In genomic region chr19:53898680-53899341, GRCh38 we compare ENCODE assay signal across 17 cellular contexts. TPM values are rescaled to one million over a fixed set of nuclear protein-coding genes. Genes with fewer than 3 reads are reported as not detected.
DNase-seq lines count a peak whose midpoint lies in the region; ATAC-seq and TF ChIP-seq lines count a peak whose summit lies in the region.
"Had no signal": no experiment of that assay in that cellular context is flagged by ENCODE, and none has a peak within 500 bp of the region (broad histone marks: within the 10 kb centered on the region; RNA-seq: fewer than 3 reads in every experiment).

No MANE protein-coding gene starts in this region.

- CTCF ChIA-PET in activated CD4-positive, alpha-beta T cell treated with anti-CD3 and anti-CD28 coated beads for 36 hours (lab: Charles Lee), result no interaction called here

- POLR2A ChIA-PET in activated CD4-positive, alpha-beta T cell treated with anti-CD3 and anti-CD28 coated beads for 36 hours (lab: Charles Lee), result interaction anchor here (0.6 to 0.8 kb wide), 2 partner anchors 27 to 240 kb away, joined by 3 to 4 read pairs; no protein-coding TSS in a partner anchor

- H3K27ac ChIP-seq in foreskin keratinocyte (no peak overlapping the region), testis (no peak overlapping the region)

- H3K4me1 ChIP-seq in foreskin keratinocyte, result no peaks in the 10 kb centered on the region
- no peaks in the 10 kb centered on the region for H3K4me1 ChIP-seq in testis

- peaks cover 40% of the 10 kb centered on the region for H3K27me3 Mint-ChIP-seq in activated CD4-positive, alpha-beta T cell treated with anti-CD3 and anti-CD28 coated beads for 36 hours
- peaks cover 12% of the 10 kb centered on the region for H3K27me3 Mint-ChIP-seq in activated CD4-positive, alpha-beta T cell treated with anti-CD3 and anti-CD28 coated beads, Interleukin-2, amount 10 ng/mL, durations not matched to agents 24 days and 14 days

- no peak for TF ChIP-seq POLR2A in testis (IDR thresholded peaks at IDR 0.05)
- TF ChIP-seq POLR2A in lower leg skin (IDR thresholded peaks at IDR 0.05), result no peak

- H3K27me3 ChIP-seq in foreskin keratinocyte, result no peaks in the 10 kb centered on the region
- H3K27me3 ChIP-seq in testis, result no peaks in the 10 kb centered on the region

- H3K4me3 Mint-ChIP-seq in activated CD4-positive, alpha-beta T cell treated with anti-CD3 and anti-CD28 coated beads for 36 hours, result no peak overlapping the region
- H3K4me3 Mint-ChIP-seq in activated CD4-positive, alpha-beta T cell treated with anti-CD3 and anti-CD28 coated beads, Interleukin-2, amount 10 ng/mL, durations not matched to agents 24 days and 14 days, result no peak overlapping the region
- H3K4me3 Mint-ChIP-seq: CD8-positive, alpha-beta memory T cell; neural crest cell had no signal

- peak; percentile 41 for DNase-seq in activated CD4-positive, alpha-beta T cell treated with anti-CD3 and anti-CD28 coated beads for 36 hours
- DNase-seq in activated CD4-positive, alpha-beta T cell treated with anti-CD3 and anti-CD28 coated beads, Interleukin-2, amount 10 ng/mL, durations not matched to agents 24 days and 14 days, result no peak
- DNase-seq in RKO (ENCODE audit: low spot score), result peak; percentile 32
- no peak for DNase-seq in foreskin keratinocyte
- peak; percentile 77 for DNase-seq in testis
- DNase-seq in KG1 (lab: John Stamatoyannopoulos, UW), result no peak
- DNase-seq in lower leg skin (ENCODE audit: low spot score in 2 of 2), result no peak
- DNase-seq: activated T-cell treated with anti-CD3 and anti-CD28 coated beads for 4 hours; CD8-positive, alpha-beta memory T cell; effector memory CD4-positive, alpha-beta T cell; mesenchymal stem cell; NCI-H1105 treated with DMSO at 0.1 percent for 48 hours; NCI-H226; OCI-M1 had no signal

- no peaks in the 10 kb centered on the region for H3K36me3 Mint-ChIP-seq in activated CD4-positive, alpha-beta T cell treated with anti-CD3 and anti-CD28 coated beads for 36 hours (ENCODE audit: low read depth)
- no peaks in the 10 kb centered on the region for H3K36me3 Mint-ChIP-seq in activated CD4-positive, alpha-beta T cell treated with anti-CD3 and anti-CD28 coated beads, Interleukin-2, amount 10 ng/mL, durations not matched to agents 24 days and 14 days (ENCODE audit: low read depth)
- H3K36me3 Mint-ChIP-seq: CD8-positive, alpha-beta memory T cell had no signal

- intact Hi-C loops in activated CD4-positive, alpha-beta T cell treated with anti-CD3 and anti-CD28 coated beads for 36 hours (cut with DNase I, micrococcal nuclease), result loop anchor here in 1 of 2 experiments (1.0 kb wide), 1 partner anchor 9 kb away; no protein-coding TSS in a partner anchor
- intact Hi-C loops in activated CD4-positive, alpha-beta T cell treated with anti-CD3 and anti-CD28 coated beads, Interleukin-2, amount 10 ng/mL, durations not matched to agents 24 days and 14 days (cut with micrococcal nuclease), result no loop called here
- intact Hi-C loops in testis (cut with DNase I; ENCODE audit: low total_unique reads) (no loop called here), lower leg skin (cut with DNase I; ENCODE audit: low total_unique reads) (no loop called here)

- H3K9me3 Mint-ChIP-seq in activated CD4-positive, alpha-beta T cell treated with anti-CD3 and anti-CD28 coated beads for 36 hours (ENCODE audit: low read depth), result no peaks in the 10 kb centered on the region
- no peaks in the 10 kb centered on the region for H3K9me3 Mint-ChIP-seq in activated CD4-positive, alpha-beta T cell treated with anti-CD3 and anti-CD28 coated beads, Interleukin-2, amount 10 ng/mL, durations not matched to agents 24 days and 14 days
- H3K9me3 Mint-ChIP-seq: activated naive CD4-positive, alpha-beta T cell treated with anti-CD3 and anti-CD28 coated beads, Interleukin-2, amount 50 U/mL, for 72 hours; neural crest cell had no signal

- WGBS in testis, 2 donors, result 1% methylated on average over 26 to 27 of the region's 40 CpGs
- 11 to 13% methylated on average over 31 to 34 of the region's 40 CpGs for WGBS in lower leg skin, 2 donors

- H3K36me3 ChIP-seq in testis (ENCODE audit: low read depth, missing control alignments), result no peaks in the 10 kb centered on the region

- no peaks in the 10 kb centered on the region for H3K9me3 ChIP-seq in testis

- TF ChIP-seq CTCF in foreskin keratinocyte (conservative IDR thresholded peaks at IDR 0.05) (no peak), testis (IDR thresholded peaks at IDR 0.05) (no peak), lower leg skin (IDR thresholded peaks at IDR 0.05) (no peak)

- H3K4me3 ChIP-seq in testis (peak overlapping the region in 1 of 2 donors; percentile 39), lower leg skin (ENCODE audit: low read depth, poor library complexity, severe bottlenecking) (no peak overlapping the region)

- H3K4me1 Mint-ChIP-seq in activated CD4-positive, alpha-beta T cell treated with anti-CD3 and anti-CD28 coated beads for 36 hours, result peaks cover 8% of the 10 kb centered on the region
- peaks cover 4% of the 10 kb centered on the region for H3K4me1 Mint-ChIP-seq in activated CD4-positive, alpha-beta T cell treated with anti-CD3 and anti-CD28 coated beads, Interleukin-2, amount 10 ng/mL, durations not matched to agents 24 days and 14 days

- ATAC-seq in activated CD4-positive, alpha-beta T cell treated with anti-CD3 and anti-CD28 coated beads for 36 hours, result no peak
- peak; percentile 26 for ATAC-seq in foreskin keratinocyte
- no peak for ATAC-seq in GM21515 (IDR thresholded peaks at IDR 0.05; ENCODE audit: unreplicated experiment)

- no peak overlapping the region for H3K27ac Mint-ChIP-seq in activated CD4-positive, alpha-beta T cell treated with anti-CD3 and anti-CD28 coated beads for 36 hours
- H3K27ac Mint-ChIP-seq in activated CD4-positive, alpha-beta T cell treated with anti-CD3 and anti-CD28 coated beads, Interleukin-2, amount 10 ng/mL, durations not matched to agents 24 days and 14 days, result no peak overlapping the region
- H3K27ac Mint-ChIP-seq: activated naive CD4-positive, alpha-beta T cell treated with anti-CD3 and anti-CD28 coated beads, Interleukin-2, amount 50 U/mL, for 72 hours; CD8-positive, alpha-beta memory T cell had no signal

RNA-seq across cellular contexts. Expression of gene CACNG7, which starts 10.3 kb away (rescaled TPM):
- total RNA-seq in activated CD4-positive, alpha-beta T cell treated with anti-CD3 and anti-CD28 coated beads for 36 hours, result not detected
- total RNA-seq in activated CD4-positive, alpha-beta T cell treated with anti-CD3 and anti-CD28 coated beads, Interleukin-2, amount 10 ng/mL, durations not matched to agents 24 days and 14 days, result not detected in 2 replicates
- total RNA-seq in foreskin keratinocyte, result not detected in 2 replicates
- polyA plus RNA-seq in foreskin keratinocyte, result not detected in 2 replicates
- total RNA-seq in testis, result under 1 TPM; 0.39 to 0.81 TPM
- 0.53 TPM for polyA plus RNA-seq in testis (ENCODE audit: insufficient read depth, low read depth, low replicate concordance)
- total RNA-seq in lower leg skin, result not detected
- total RNA-seq: activated naive CD4-positive, alpha-beta T cell treated with anti-CD3 and anti-CD28 coated beads, Interleukin-2, amount 50 U/mL, for 72 hours; CD8-positive, alpha-beta memory T cell had no signal
- polyA plus RNA-seq: CD8-positive, alpha-beta memory T cell had no signal

RNA-seq across cellular contexts. Expression of gene PRKCG, which starts 16.8 kb away (rescaled TPM):
- total RNA-seq in activated CD4-positive, alpha-beta T cell treated with anti-CD3 and anti-CD28 coated beads for 36 hours, result under 1 TPM in 1 of 2 experiments, not detected in 1; 0.25 TPM
- not detected in 2 replicates for total RNA-seq in activated CD4-positive, alpha-beta T cell treated with anti-CD3 and anti-CD28 coated beads, Interleukin-2, amount 10 ng/mL, durations not matched to agents 24 days and 14 days
- total RNA-seq in foreskin keratinocyte, result 0.07 TPM in 1 of 2 replicates, not detected in the other
- 0.02 and 0.03 TPM in 2 replicates for polyA plus RNA-seq in foreskin keratinocyte
- 10 to 100 TPM in 1 of 2 donors, 1 to 10 TPM in 1; 3.7 to 10.6 TPM for total RNA-seq in testis
- polyA plus RNA-seq in testis (ENCODE audit: insufficient read depth, low read depth, low replicate concordance), result 4.3 TPM
- total RNA-seq in lower leg skin, result not detected
- total RNA-seq: CD8-positive, alpha-beta memory T cell had no signal
- polyA plus RNA-seq: CD8-positive, alpha-beta memory T cell had no signal

RNA-seq across cellular contexts. Expression of gene MYADM, which starts 31.1 kb away (rescaled TPM):
- 10 to 100 TPM; 46.4 to 54.6 TPM for total RNA-seq in activated CD4-positive, alpha-beta T cell treated with anti-CD3 and anti-CD28 coated beads for 36 hours
- 65.6 and 69.0 TPM in 2 replicates for total RNA-seq in activated CD4-positive, alpha-beta T cell treated with anti-CD3 and anti-CD28 coated beads, Interleukin-2, amount 10 ng/mL, durations not matched to agents 24 days and 14 days
- total RNA-seq in foreskin keratinocyte (22.8 and 31.4 TPM in 2 replicates), testis (10 to 100 TPM; 48.7 to 57.8 TPM), lower leg skin (10 to 100 TPM; 20.4 to 49.2 (median 33.6) TPM)
- polyA plus RNA-seq in foreskin keratinocyte (23.2 and 25.3 TPM in 2 replicates), testis (ENCODE audit: insufficient read depth, low read depth, low replicate concordance) (128 TPM)

Comparison
In these comparisons a context has a peak if more than half of its experiments do, and no peak if none do; other contexts are left out.
1. DNase-seq: peak in activated CD4-positive, alpha-beta T cell treated with anti-CD3 and anti-CD28 coated beads for 36 hours (single experiment), RKO (single experiment) and testis (single experiment); none in activated CD4-positive, alpha-beta T cell treated with anti-CD3 and anti-CD28 coated beads, Interleukin-2, amount 10 ng/mL, durations not matched to agents 24 days and 14 days (single experiment), foreskin keratinocyte (0 of 2), KG1 (single experiment) and lower leg skin (0 of 2).